Comparison of ENCODE assay signal across 13 cellular contexts in the genomic region with DNA sequence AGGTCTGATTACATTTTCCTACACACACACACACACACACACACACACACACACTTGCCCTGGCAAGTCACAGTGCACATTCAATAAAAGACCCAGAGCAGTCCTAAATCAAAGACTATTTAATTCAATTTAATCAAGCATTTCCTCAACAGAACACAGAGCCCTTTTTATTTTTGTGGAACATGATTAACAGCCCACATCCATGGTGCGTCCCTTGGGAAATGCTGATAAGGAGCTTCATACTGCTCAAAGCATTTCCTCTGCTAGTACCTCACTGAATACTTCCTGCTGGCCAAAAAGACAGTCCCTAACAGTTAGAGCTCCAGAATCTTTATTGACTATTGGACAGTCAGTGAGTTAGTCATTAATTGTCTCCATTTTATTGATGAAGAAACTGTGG. TPM values are rescaled to one million over a fixed set of nuclear protein-coding genes. Genes with fewer than 3 reads are reported as not detected.
A peak's percentile ranks its signal among the peaks of the same experiment; 100 is the strongest.
DNase-seq lines count a peak whose midpoint lies in the region; ATAC-seq, FAIRE-seq and TF ChIP-seq lines count a peak whose summit lies in the region.
"Had no signal": no experiment of that assay in that cellular context is flagged by ENCODE, and none has a peak within 500 bp of the region (broad histone marks: within the 10 kb centered on the region; RNA-seq: fewer than 3 reads in every experiment).

No MANE protein-coding gene starts in this region.

- H3K27ac ChIP-seq in A549, result no peak overlapping the region
- no peak overlapping the region for H3K27ac ChIP-seq in mesendoderm (ENCODE audit: low read depth, low read length)
- H3K27ac ChIP-seq: neural progenitor cell had no signal

- no peak for TF ChIP-seq CTCF in A549 (IDR thresholded peaks at IDR 0.05)

- no peaks in the 10 kb centered on the region for H3K27me3 ChIP-seq in mesendoderm (ENCODE audit: insufficient read depth, low read length, poor library complexity)
- H3K27me3 ChIP-seq: neural progenitor cell had no signal

- no peak for FAIRE-seq in A549 (lab: Jason Lieb, UNC)
- FAIRE-seq: colon had no signal

- peak; percentile 45 to 57; a peak in 4 of 6 replicates for ATAC-seq in A549
- ATAC-seq in GM19324 (IDR thresholded peaks at IDR 0.05; ENCODE audit: low FRiP score, unreplicated experiment), result no peak
- ATAC-seq in effector memory CD8-positive, alpha-beta T cell (replicated peaks), result no peak
- no peak for ATAC-seq in activated CD8-positive, alpha-beta T cell treated with anti-CD3 and anti-CD28 coated beads, Interleukin-2, amount 10 ng/mL, durations not matched to agents 7 days and 5 days

- no peak overlapping the region for H4K8ac ChIP-seq in mesendoderm (ENCODE audit: low read depth, low read length)

- no peaks in the 10 kb centered on the region for H3K36me3 ChIP-seq in mesendoderm (ENCODE audit: control insufficient read depth, insufficient read depth, low read length)
- H3K36me3 ChIP-seq: neural progenitor cell had no signal

- no peak overlapping the region for H2BK5ac ChIP-seq in mesendoderm (ENCODE audit: low read length)

- no peak overlapping the region for H3K27ac Mint-ChIP-seq in effector memory CD8-positive, alpha-beta T cell
- no peak overlapping the region for H3K27ac Mint-ChIP-seq in activated CD8-positive, alpha-beta T cell treated with anti-CD3 and anti-CD28 coated beads, Interleukin-2, amount 10 ng/mL, durations not matched to agents 7 days and 5 days
- H3K27ac Mint-ChIP-seq: neural progenitor cell had no signal

- H3K56ac ChIP-seq in mesendoderm (ENCODE audit: low read length), result no peak overlapping the region

- peaks cover 9% of the 10 kb centered on the region; the same call in 2 of the 3 replicates for H3K9me3 ChIP-seq in A549

- H2BK120ac ChIP-seq in mesendoderm (ENCODE audit: low read depth, low read length), result no peak overlapping the region

- peak overlapping the region; percentile 18 for H3K4ac ChIP-seq in mesendoderm (ENCODE audit: low read depth, low read length)

- no peaks in the 10 kb centered on the region for H3K79me1 ChIP-seq in mesendoderm (ENCODE audit: low read length)

- no peak overlapping the region for H4K5ac ChIP-seq in mesendoderm (ENCODE audit: low read length)

- no peak for DNase-seq in A549 (ENCODE audit: low read depth in 1 of 2, low spot score in 1 of 2)
- peak; percentile 54 for DNase-seq in NCI-H226
- DNase-seq in epidermal melanocyte (ENCODE audit: insufficient read length, low spot score), result peak; percentile 76
- no peak for DNase-seq in mesendoderm
- no peak for DNase-seq in D341Med (ENCODE audit: low spot score)
- no peak for DNase-seq in effector memory CD8-positive, alpha-beta T cell
- DNase-seq in activated CD8-positive, alpha-beta T cell treated with anti-CD3 and anti-CD28 coated beads, Interleukin-2, amount 10 ng/mL, durations not matched to agents 7 days and 5 days, result no peak
- DNase-seq: activated naive CD4-positive, alpha-beta T cell treated with anti-CD3 and anti-CD28 coated beads, Interleukin-2, amount 50 U/mL, for 16 hours; foreskin fibroblast; NCI-H69 had no signal

- no peak for TF ChIP-seq POLR2A in A549 (IDR thresholded peaks at IDR 0.05; ENCODE audit: low read length)

- H3K9me3 Mint-ChIP-seq in effector memory CD8-positive, alpha-beta T cell, result no peaks in the 10 kb centered on the region
- no peaks in the 10 kb centered on the region for H3K9me3 Mint-ChIP-seq in activated CD8-positive, alpha-beta T cell treated with anti-CD3 and anti-CD28 coated beads, Interleukin-2, amount 10 ng/mL, durations not matched to agents 7 days and 5 days (ENCODE audit: insufficient read depth)

- TF ChIP-seq EP300 in A549 (IDR thresholded peaks at IDR 0.05), result no peak

- TF ChIP-seq RAD21 in A549 (conservative IDR thresholded peaks at IDR 0.05 in 1 of 2, IDR thresholded peaks at IDR 0.05 in 1 of 2), result no peak

- CTCF ChIA-PET in A549 (lab: Yijun Ruan, JAX), result interaction anchor here (0.8 to 1.8 kb wide), 3 partner anchors 8 to 13 kb away, joined by 3 to 5 read pairs (median 5); no protein-coding TSS in a partner anchor
- CTCF ChIA-PET in activated CD8-positive, alpha-beta T cell treated with anti-CD3 and anti-CD28 coated beads, Interleukin-2, amount 10 ng/mL, durations not matched to agents 7 days and 5 days (lab: Charles Lee), result no interaction called here

- H3K36me3 Mint-ChIP-seq in effector memory CD8-positive, alpha-beta T cell (ENCODE audit: insufficient read depth), result no peaks in the 10 kb centered on the region
- H3K36me3 Mint-ChIP-seq in activated CD8-positive, alpha-beta T cell treated with anti-CD3 and anti-CD28 coated beads, Interleukin-2, amount 10 ng/mL, durations not matched to agents 7 days and 5 days (ENCODE audit: low read depth), result no peaks in the 10 kb centered on the region
- H3K36me3 Mint-ChIP-seq: neural progenitor cell had no signal

- no peak overlapping the region for H3K18ac ChIP-seq in mesendoderm (ENCODE audit: low read length)

- no peaks in the 10 kb centered on the region for H3K79me2 ChIP-seq in mesendoderm (ENCODE audit: control insufficient read depth, insufficient read depth, low read length)

- no peaks in the 10 kb centered on the region for H3K4me1 ChIP-seq in A549
- H3K4me1 ChIP-seq in mesendoderm (ENCODE audit: control insufficient read depth, low read depth, low read length), result peaks cover 3% of the 10 kb centered on the region
- H3K4me1 ChIP-seq: neural progenitor cell had no signal

- no peak overlapping the region for H3K4me2 ChIP-seq in A549
- no peak overlapping the region for H3K4me2 ChIP-seq in mesendoderm (ENCODE audit: low read length)
- H3K4me2 ChIP-seq: neural progenitor cell had no signal

- H3K4me3 ChIP-seq in A549, result no peak overlapping the region
- no peak overlapping the region for H3K4me3 ChIP-seq in mesendoderm (ENCODE audit: low read length)
- H3K4me3 ChIP-seq: neural progenitor cell had no signal

- POLR2A ChIA-PET in A549 (lab: Yijun Ruan, JAX), result no interaction called here
- POLR2A ChIA-PET in activated CD8-positive, alpha-beta T cell treated with anti-CD3 and anti-CD28 coated beads, Interleukin-2, amount 10 ng/mL, durations not matched to agents 7 days and 5 days (lab: Charles Lee), result no interaction called here

- no peak overlapping the region for H2BK15ac ChIP-seq in mesendoderm (replicated peaks; ENCODE audit: low read depth)

- H3K4me1 Mint-ChIP-seq in effector memory CD8-positive, alpha-beta T cell (ENCODE audit: low read depth in 2 of 2), result no peaks in the 10 kb centered on the region
- no peaks in the 10 kb centered on the region for H3K4me1 Mint-ChIP-seq in activated CD8-positive, alpha-beta T cell treated with anti-CD3 and anti-CD28 coated beads, Interleukin-2, amount 10 ng/mL, durations not matched to agents 7 days and 5 days (ENCODE audit: low read depth)

- H3K4me3 Mint-ChIP-seq in effector memory CD8-positive, alpha-beta T cell, result no peak overlapping the region
- H3K4me3 Mint-ChIP-seq in activated CD8-positive, alpha-beta T cell treated with anti-CD3 and anti-CD28 coated beads, Interleukin-2, amount 10 ng/mL, durations not matched to agents 7 days and 5 days, result no peak overlapping the region
- H3K4me3 Mint-ChIP-seq: neural progenitor cell had no signal

- H3K23ac ChIP-seq in mesendoderm (ENCODE audit: low read length), result peak overlapping the region; percentile 9

- 68% methylated on average over 1 of the region's 1 CpG for WGBS in A549 (ENCODE audit: missing lambda C conversion rate)
- no CpG with 5 or more reads among the region's 1 CpG for WGBS in mesendoderm (ENCODE audit: extremely low coverage, insufficient coverage, low lambda C conversion rate)

- peaks cover 33 to 39% of the 10 kb centered on the region in 2 donors for H3K27me3 Mint-ChIP-seq in effector memory CD8-positive, alpha-beta T cell
- peaks cover 14% of the 10 kb centered on the region for H3K27me3 Mint-ChIP-seq in activated CD8-positive, alpha-beta T cell treated with anti-CD3 and anti-CD28 coated beads, Interleukin-2, amount 10 ng/mL, durations not matched to agents 7 days and 5 days (ENCODE audit: low read depth)

- no peak overlapping the region for H2AK5ac ChIP-seq in mesendoderm (ENCODE audit: low read length)

- no peak overlapping the region for H3K9ac ChIP-seq in mesendoderm (ENCODE audit: low read length)
- H3K9ac ChIP-seq: neural progenitor cell had no signal

TF ChIP-seq in A549, 52 proteins besides CTCF, POLR2A, EP300 and RAD21:
- TF ChIP-seq, protein P1, sequence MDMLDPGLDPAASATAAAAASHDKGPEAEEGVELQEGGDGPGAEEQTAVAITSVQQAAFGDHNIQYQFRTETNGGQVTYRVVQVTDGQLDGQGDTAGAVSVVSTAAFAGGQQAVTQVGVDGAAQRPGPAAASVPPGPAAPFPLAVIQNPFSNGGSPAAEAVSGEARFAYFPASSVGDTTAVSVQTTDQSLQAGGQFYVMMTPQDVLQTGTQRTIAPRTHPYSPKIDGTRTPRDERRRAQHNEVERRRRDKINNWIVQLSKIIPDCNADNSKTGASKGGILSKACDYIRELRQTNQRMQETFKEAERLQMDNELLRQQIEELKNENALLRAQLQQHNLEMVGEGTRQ (IDR thresholded peaks at IDR 0.05), result no peak

RNA-seq across cellular contexts. Expression of gene MYH10, which starts 43.1 kb away (rescaled TPM):
- polyA plus RNA-seq in A549 (2011; rRNA removed) (28.3 TPM in 2 replicates), A549 (2017; fragmentation: RNase III; extraction: RNeasy Plus Mini Kit Qiagen cat#74134 plus additional on column Dnase treatment) (26.4 to 26.7 TPM (median 26.5 TPM) in 3 replicates)
- polyA plus RNA-seq in A549 (2012; cell fraction: cytosol; rRNA removed), result 25.3 and 27.1 TPM in 2 replicates
- 67.6 and 76.0 TPM in 2 replicates for polyA plus RNA-seq in A549 (2012; cell fraction: nucleus; rRNA removed)
- 30.3 and 55.2 TPM in 2 replicates for polyA minus RNA-seq in A549 (2011; rRNA and poly(A)+ RNA removed)
- 90.4 TPM for polyA plus RNA-seq in mesendoderm (2013, experiment 1 of 2)
- polyA plus RNA-seq in mesendoderm (2013, experiment 2 of 2), result 88.2 TPM
- 1 to 10 TPM; 7.7 to 8.1 TPM for total RNA-seq in activated CD8-positive, alpha-beta T cell treated with anti-CD3 and anti-CD28 coated beads, Interleukin-2, amount 10 ng/mL, durations not matched to agents 7 days and 5 days

Comparison
In these comparisons a context has a peak if more than half of its experiments do, and no peak if none do; other contexts are left out.
1. ATAC-seq: peak in A549 (2 of 2); none in GM19324 (single experiment), effector memory CD8-positive, alpha-beta T cell (single experiment) and activated CD8-positive, alpha-beta T cell treated with anti-CD3 and anti-CD28 coated beads, Interleukin-2, amount 10 ng/mL, durations not matched to agents 7 days and 5 days (single experiment).
2. DNase-seq: peak in NCI-H226 (single experiment) and epidermal melanocyte (single experiment); none in A549 (0 of 2), mesendoderm (single experiment), D341Med (single experiment), effector memory CD8-positive, alpha-beta T cell (0 of 3) and activated CD8-positive, alpha-beta T cell treated with anti-CD3 and anti-CD28 coated beads, Interleukin-2, amount 10 ng/mL, durations not matched to agents 7 days and 5 days (single experiment).